Comparison of ENCODE assay signal across 8 cellular contexts in the genomic region with DNA sequence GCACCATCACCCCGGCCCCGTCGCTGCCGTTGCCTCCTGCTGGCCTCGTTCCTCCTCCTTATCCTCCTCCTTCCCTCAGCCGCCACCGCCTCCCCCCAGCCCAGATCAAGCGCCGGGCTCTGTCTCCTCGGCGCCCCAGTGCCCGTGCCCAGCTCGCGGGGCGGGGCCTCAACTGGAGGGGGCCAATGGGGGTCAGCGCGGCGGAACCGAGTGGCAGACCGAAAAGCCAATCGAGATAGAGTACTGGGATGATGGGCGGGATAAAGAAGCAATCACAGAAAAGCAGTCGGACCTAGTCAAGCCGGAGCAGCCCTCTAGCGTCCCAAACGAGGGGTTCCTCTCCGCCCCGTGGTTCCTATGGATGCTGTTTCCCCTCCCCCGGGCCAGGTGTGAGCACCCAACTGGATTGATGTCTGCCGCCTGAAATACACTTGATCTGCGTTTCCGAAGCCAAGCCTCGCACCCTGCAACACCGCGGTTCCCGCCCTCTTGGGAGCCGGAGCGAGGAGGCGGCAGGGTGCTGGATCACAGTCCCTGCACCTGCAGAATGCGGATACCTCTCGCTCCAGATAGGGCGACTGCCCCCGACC. TPM values are rescaled to one million over a fixed set of nuclear protein-coding genes. Genes with fewer than 3 reads are reported as not detected.
A peak's percentile ranks its signal among the peaks of the same experiment; 100 is the strongest.
DNase-seq lines count a peak whose midpoint lies in the region; ATAC-seq and TF ChIP-seq lines count a peak whose summit lies in the region.

A gene (minus strand): TSS at position 121 of the 590 bp plus-strand sequence.

- H3K4me1 Mint-ChIP-seq in activated naive CD8-positive, alpha-beta T cell (ENCODE audit: low read depth), result peaks cover 17% of the 10 kb centered on the region
- peaks cover 5% of the 10 kb centered on the region for H3K4me1 Mint-ChIP-seq in glutamatergic neuron (ENCODE audit: low read depth, unreplicated experiment)

- H3K27ac Mint-ChIP-seq in activated naive CD8-positive, alpha-beta T cell, result no peak within 1 kb of the TSS
- H3K27ac Mint-ChIP-seq in glutamatergic neuron (ENCODE audit: unreplicated experiment), result peak within 1 kb of the TSS; percentile 89

- peak; percentile 34 for TF ChIP-seq CTCF in MM.1S (IDR thresholded peaks at IDR 0.05; ENCODE audit: low read length)
- TF ChIP-seq CTCF in glutamatergic neuron (IDR thresholded peaks at IDR 0.05; ENCODE audit: partially characterized antibody, unreplicated experiment), result no peak

- H3K36me3 Mint-ChIP-seq in activated naive CD8-positive, alpha-beta T cell, result no peaks in the 10 kb centered on the region
- no peaks in the 10 kb centered on the region for H3K36me3 Mint-ChIP-seq in glutamatergic neuron (ENCODE audit: unreplicated experiment)

- H3K79me2 ChIP-seq in MM.1S (ENCODE audit: low read length), result no peaks in the 10 kb centered on the region

- peak; percentile 93 for ATAC-seq in SK-N-SH treated with all-trans-retinoic acid at 6 μM for 48 hours

- H3K27me3 ChIP-seq in H7 (ENCODE audit: control insufficient read depth, insufficient read depth, low read length) (peaks cover 22% of the 10 kb centered on the region), MM.1S (replicated peaks; ENCODE audit: insufficient read depth, low read length) (peaks cover 14% of the 10 kb centered on the region)

- DNase-seq in ELF-1 (ENCODE audit: low read depth, low spot score) (peak; percentile 98), H7 (peak; percentile 98), MM.1S (peak; percentile 95), glutamatergic neuron (peak; percentile 98), occipital lobe (lab: John Stamatoyannopoulos, UW) (peak; percentile 95), superior temporal gyrus (ENCODE audit: extremely low spot score) (peak; percentile 99)

- H2AFZ ChIP-seq in MM.1S (ENCODE audit: low read length), result peak within 1 kb of the TSS; percentile 96

- H3K9me3 ChIP-seq in MM.1S (replicated peaks; ENCODE audit: insufficient read depth, low read length), result no peaks in the 10 kb centered on the region

- H3K4me1 ChIP-seq in MM.1S (ENCODE audit: low read length), result peaks cover 18% of the 10 kb centered on the region; the same call in 1 of the 2 replicates

- H3K4me3 ChIP-seq in H7 (ENCODE audit: insufficient read depth, low read depth, low read length) (peak within 1 kb of the TSS; percentile 67), MM.1S (ENCODE audit: low read length) (peak within 1 kb of the TSS; percentile 71)

- H3K9ac ChIP-seq in MM.1S (ENCODE audit: low read length), result peak within 1 kb of the TSS; percentile 24; the same call in 1 of the 2 replicates

- peak within 1 kb of the TSS; percentile 91 for H3K4me3 Mint-ChIP-seq in activated naive CD8-positive, alpha-beta T cell
- H3K4me3 Mint-ChIP-seq in glutamatergic neuron (ENCODE audit: unreplicated experiment), result peak within 1 kb of the TSS; percentile 98

- peaks cover 6% of the 10 kb centered on the region; the same call in 1 of the 2 replicates for H4K20me1 ChIP-seq in MM.1S (ENCODE audit: insufficient read depth, low read length)

- peak within 1 kb of the TSS; percentile 98 for H3K4me2 ChIP-seq in MM.1S (ENCODE audit: low read depth, low read length)

- no peaks in the 10 kb centered on the region for H3K9me3 Mint-ChIP-seq in activated naive CD8-positive, alpha-beta T cell (ENCODE audit: low read depth)
- H3K9me3 Mint-ChIP-seq in glutamatergic neuron (ENCODE audit: unreplicated experiment), result peaks cover 15% of the 10 kb centered on the region

- H3F3A ChIP-seq in MM.1S (ENCODE audit: insufficient read depth, low read length), result peaks cover 12% of the 10 kb centered on the region; the same call in 1 of the 2 replicates

- H3K27me3 Mint-ChIP-seq in activated naive CD8-positive, alpha-beta T cell, result peaks cover 33% of the 10 kb centered on the region
- H3K27me3 Mint-ChIP-seq in glutamatergic neuron (ENCODE audit: unreplicated experiment), result peaks cover 4% of the 10 kb centered on the region

- H3K36me3 ChIP-seq in H7 (replicated peaks; ENCODE audit: control insufficient read depth, insufficient read depth, low read length) (no peaks in the 10 kb centered on the region), MM.1S (replicated peaks; ENCODE audit: insufficient read depth, low read length) (no peaks in the 10 kb centered on the region)

- no peaks in the 10 kb centered on the region for H3K9me2 ChIP-seq in MM.1S (replicated peaks; ENCODE audit: insufficient read depth, low read length)

- H3K27ac ChIP-seq in MM.1S (ENCODE audit: low read length), result no peak within 1 kb of the TSS

TF ChIP-seq in SK-N-SH treated with all-trans-retinoic acid at 6 μM for 48 hours, 23 proteins besides CTCF, POLR2A, EP300 and RAD21:
- 0 out of 2 replicates have a peak, but pooled peaks have one; percentile 33 for TF ChIP-seq GLIS3 (CRISPR knock-in tag; IDR thresholded peaks at IDR 0.05)
- TF ChIP-seq CSDC2 (CRISPR knock-in tag; IDR thresholded peaks at IDR 0.05), result no peak
TF ChIP-seq in SK-N-SH treated with all-trans-retinoic acid at 6 μM for 48 hours: peak in this region for 1.

RNA-seq across cellular contexts. Expression of the gene that starts here (rescaled TPM):
- 2.4 and 6.5 TPM in 2 replicates for total RNA-seq in H7 (2014; rRNA removed; shearing (Covaris generic))
- total RNA-seq in glutamatergic neuron (ENCODE audit: unreplicated experiment) (43.8 TPM), occipital lobe (29.2 TPM)
